In the genomic region with DNA sequence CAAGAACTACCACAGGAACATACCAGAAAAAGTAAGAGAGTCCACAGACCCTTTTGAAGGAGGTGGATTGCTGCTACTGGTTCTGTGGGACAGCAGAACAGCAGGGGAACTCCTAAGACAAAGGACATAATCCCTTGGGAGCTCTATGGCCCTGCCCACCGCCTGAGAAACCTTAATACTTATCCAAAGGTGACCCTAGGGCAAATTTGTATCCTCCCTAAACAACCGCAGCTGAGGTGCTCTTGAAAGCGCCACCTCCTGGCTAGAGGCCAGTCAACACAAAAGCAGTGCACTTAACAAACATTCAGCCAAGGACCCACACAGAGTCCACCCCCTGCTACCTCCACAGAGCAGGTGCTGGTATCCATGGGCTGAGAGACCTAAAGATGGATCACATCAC, we compare ENCODE assay signal across 18 cellular contexts.
DNase-seq lines count a peak whose midpoint lies in the region; ATAC-seq and TF ChIP-seq lines count a peak whose summit lies in the region.
"Had no signal": no experiment of that assay in that cellular context is flagged by ENCODE, and none has a peak within 500 bp of the region (broad histone marks: within the 10 kb centered on the region; RNA-seq: fewer than 3 reads in every experiment).

No MANE protein-coding gene starts in this region.

- H3K9me2 ChIP-seq in OCI-LY7 (ENCODE audit: insufficient read depth, low read length): no peaks in the 10 kb centered on the region

- TF ChIP-seq CTCF in A673 (conservative IDR thresholded peaks at IDR 0.05; ENCODE audit: low read depth, low read length) (no peak), GM12875 (IDR thresholded peaks at IDR 0.05; ENCODE audit: borderline replicate concordance, insufficient read depth, low read depth, low read length) (peak; percentile 21; the same call in 1 of the 2 replicates), OCI-LY7 (conservative IDR thresholded peaks at IDR 0.05; ENCODE audit: low read length) (peak; percentile 55; the same call in 1 of the 2 replicates)

- H3K36me3 ChIP-seq in A673 (ENCODE audit: insufficient read depth, low read length, poor library complexity, severe bottlenecking): no peaks in the 10 kb centered on the region
- H3K36me3 ChIP-seq in OCI-LY7 (ENCODE audit: insufficient read depth, low read length): peaks cover 13% of the 10 kb centered on the region; the same call in 1 of the 2 replicates

- peak; percentile 0 for DNase-seq in A673 (ENCODE audit: low spot score)
- peak; percentile 10 for DNase-seq in OCI-LY7 (ENCODE audit: low spot score)
- no peak for DNase-seq in head of caudate nucleus
- DNase-seq in COR-L47 (lab: John Stamatoyannopoulos, UW): no peak
- no peak for DNase-seq in mesenteric fat pad (ENCODE audit: low spot score)
- DNase-seq in AML-193 (lab: John Stamatoyannopoulos, UW): no peak
- DNase-seq: activated CD4-positive, alpha-beta T cell treated with anti-CD3 and anti-CD28 coated beads for 1 hour; activated naive CD4-positive, alpha-beta T cell treated with anti-CD3 and anti-CD28 coated beads, Interleukin-2, amount 10 ng/mL, durations not matched to agents 7 days and 5 days; Caco-2; cortex of kidney; mesenchymal stem cell; NCI-H446; nephron progenitor cell; stimulated activated naive CD8-positive, alpha-beta T cell treated with anti-CD3 and anti-CD28 coated beads, Interleukin-15, Interleukin-2, amounts not matched to agents 100 U/mL and 50 U/mL, for 24 hours; T-helper 2 cell had no signal

- ATAC-seq in HG03280 (IDR thresholded peaks at IDR 0.05; ENCODE audit: unreplicated experiment): peak; percentile 65
- ATAC-seq: stimulated activated naive CD8-positive, alpha-beta T cell treated with anti-CD3 and anti-CD28 coated beads, Interleukin-15, Interleukin-2, amounts not matched to agents 100 U/mL and 50 U/mL, for 24 hours had no signal

- H3K4me3 ChIP-seq in A673 (ENCODE audit: low read depth, low read length, poor library complexity, severe bottlenecking) (no peak overlapping the region), GM12875 (ENCODE audit: low read depth, low read length) (no peak overlapping the region), OCI-LY7 (ENCODE audit: low read depth, low read length, poor library complexity, severe bottlenecking) (no peak overlapping the region)

- H3K4me2 ChIP-seq in OCI-LY7 (ENCODE audit: low read length): no peak overlapping the region

- POLR2A ChIA-PET in A673 (lab: Charles Lee; ENCODE audit: low non-redundant PET): no interaction called here
- POLR2A ChIA-PET in OCI-LY7 (lab: Charles Lee): interaction anchor here (0.6 to 3.1 kb wide), 4 partner anchors 10 to 20 kb away, joined by 3 to 14 read pairs (median 5); no protein-coding TSS in a partner anchor

- H3K27ac ChIP-seq in A673 (ENCODE audit: low read depth, low read length, poor library complexity, severe bottlenecking) (no peak overlapping the region), OCI-LY7 (ENCODE audit: low read depth, low read length, poor library complexity, severe bottlenecking) (no peak overlapping the region)
- H3K27ac ChIP-seq: epithelial cell of prostate had no signal

- H3K9me3 ChIP-seq in A673 (ENCODE audit: low read depth, low read length, poor library complexity, severe bottlenecking) (peaks cover 7% of the 10 kb centered on the region), OCI-LY7 (ENCODE audit: low read length) (peaks cover 53% of the 10 kb centered on the region)
- H3K9me3 ChIP-seq: Caco-2 had no signal

- CTCF ChIA-PET in A673 (lab: Charles Lee): no interaction called here
- CTCF ChIA-PET in OCI-LY7 (lab: Charles Lee; ENCODE audit: unreplicated experiment): no interaction called here

- BruUV-seq in A673 (replicated peaks; lab: Mats Ljungman, UMichigan) (no TSS peak), OCI-LY7 (replicated peaks; lab: Mats Ljungman, UMichigan) (no TSS peak)

- no peaks in the 10 kb centered on the region for H4K20me1 ChIP-seq in OCI-LY7 (ENCODE audit: insufficient read depth, low read length)

- intact Hi-C loops in A673 (cut with micrococcal nuclease; ENCODE audit: unreplicated experiment): no loop called here
- intact Hi-C loops in OCI-LY7 (cut with micrococcal nuclease; ENCODE audit: unreplicated experiment): no loop called here
- intact Hi-C loops in head of caudate nucleus (cut with DNase I): no loop called here

- H2AFZ ChIP-seq in OCI-LY7 (ENCODE audit: low read length): no peak overlapping the region; the same call in 1 of the 2 replicates

- no peaks in the 10 kb centered on the region for H3K4me1 ChIP-seq in A673 (ENCODE audit: insufficient read depth, low read length, poor library complexity, severe bottlenecking)
- H3K4me1 ChIP-seq in OCI-LY7 (ENCODE audit: insufficient read depth, low read length, poor library complexity, severe bottlenecking): no peaks in the 10 kb centered on the region
- H3K4me1 ChIP-seq: Caco-2 had no signal

- H3K79me2 ChIP-seq in OCI-LY7 (ENCODE audit: insufficient read depth, low read depth, low read length): no peaks in the 10 kb centered on the region

- no peaks in the 10 kb centered on the region for H3K27me3 ChIP-seq in A673 (replicated peaks; ENCODE audit: insufficient read depth, low read depth, low read length, poor library complexity)

Comparison
In these comparisons a context has a peak if more than half of its experiments do, and no peak if none do; other contexts are left out.
1. DNase-seq: peak in A673 (single experiment) and OCI-LY7 (single experiment); none in head of caudate nucleus (0 of 42), COR-L47 (single experiment), mesenteric fat pad (single experiment) and AML-193 (0 of 2).